In the genomic region with DNA sequence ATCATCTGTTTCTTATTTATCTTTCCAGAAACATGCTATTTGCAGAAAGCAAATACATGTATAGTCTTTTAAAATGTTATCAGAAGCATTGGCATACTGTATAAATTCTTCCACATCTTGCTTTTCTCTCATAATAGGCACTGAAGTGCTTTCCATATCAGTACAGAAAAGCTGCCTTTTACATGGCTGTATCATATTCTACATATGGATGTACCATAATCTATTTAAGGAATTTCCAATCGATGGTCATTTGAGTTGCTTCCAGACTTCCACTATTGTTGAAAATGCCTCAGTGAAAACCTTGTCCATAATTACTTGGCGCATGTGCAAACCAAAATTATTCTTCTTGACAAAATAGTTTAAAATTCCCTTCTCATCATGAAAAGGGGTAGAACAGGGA, we compare ENCODE assay signal across 35 cellular contexts.
"Had no signal": no experiment of that assay in that cellular context is flagged by ENCODE, and none has a peak within 500 bp of the region (broad histone marks: within the 10 kb centered on the region; RNA-seq: fewer than 3 reads in every experiment).

No MANE protein-coding gene starts in this region.

- H3K36me3 ChIP-seq: MG63 had no signal

- H3K4me3 ChIP-seq: MG63 had no signal

- H3K27ac ChIP-seq: KMS-11 had no signal

- H3K27me3 ChIP-seq: MG63 had no signal

- H3K9ac ChIP-seq: KMS-11 had no signal

- DNase-seq: Karpas-422, Kasumi-1, MG63, MM.1S, MV-4-11, NCI-H1048, NCI-H1092 treated with DMSO at 0.1 percent for 48 hours, NCI-H1105, NCI-H1105 treated with DMSO at 0.1 percent for 48 hours, NCI-H1417, NCI-H1417 treated with DMSO at 0.1 percent for 48 hours, NCI-H1436, NCI-H1436 treated with DMSO at 0.1 percent for 48 hours, NCI-H146, NCI-H1694, NCI-H1694 treated with DMSO at 0.1 percent for 48 hours, NCI-H187, NCI-H187 treated with DMSO at 0.1 percent for 48 hours, NCI-H1930, NCI-H2029, NCI-H2029 treated with DMSO at 0.1 percent for 48 hours, NCI-H2081, NCI-H2081 treated with DMSO at 0.1 percent for 48 hours, NCI-H2107, NCI-H2171, NCI-H2171 treated with DMSO at 0.1 percent for 48 hours, NCI-H2227 treated with DMSO at 0.1 percent for 48 hours, NCI-H226, NCI-H345, NCI-H446, NCI-H446 treated with DMSO at 0.1 percent for 48 hours, NCI-H510A, NCI-H510A treated with DMSO at 0.1 percent for 48 hours, NCI-H524 had no signal

- H3K4me2 ChIP-seq: KMS-11 had no signal
